Comparison of ENCODE assay signal across 31 cellular contexts in the genomic region with DNA sequence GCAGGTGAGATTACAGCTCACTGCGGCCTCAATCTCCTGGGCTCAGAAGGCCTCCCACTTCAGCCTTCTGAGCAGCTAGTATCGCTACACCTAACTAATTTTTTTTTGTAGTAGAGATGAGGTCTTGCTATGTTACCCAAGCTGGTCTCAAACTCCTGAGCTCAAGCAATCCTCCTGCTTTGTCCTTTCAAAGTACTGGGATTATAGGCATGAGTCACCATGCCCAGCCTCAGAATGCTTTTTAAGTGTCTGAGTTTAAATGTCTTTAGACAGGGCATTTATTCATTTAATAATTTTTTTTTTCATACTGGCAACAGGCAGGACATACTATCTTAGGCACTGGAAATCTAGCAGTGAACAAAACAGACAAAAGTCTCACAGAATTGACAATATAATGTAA. TPM values are rescaled to one million over a fixed set of nuclear protein-coding genes. Genes with fewer than 3 reads are reported as not detected.
DNase-seq lines count a peak whose midpoint lies in the region; ATAC-seq, FAIRE-seq and TF ChIP-seq lines count a peak whose summit lies in the region.
"Had no signal": no experiment of that assay in that cellular context is flagged by ENCODE, and none has a peak within 500 bp of the region (broad histone marks: within the 10 kb centered on the region; RNA-seq: fewer than 3 reads in every experiment).

No MANE protein-coding gene starts in this region.

- no peak overlapping the region for H3K4me3 ChIP-seq in smooth muscle cell
- H3K4me3 ChIP-seq in psoas muscle = no peak overlapping the region
- H3K4me3 ChIP-seq: PC-9, prostate gland, uterus had no signal

- no peak for ATAC-seq in activated T-helper 17 cell treated with anti-CD3 and anti-CD28 coated beads, Interleukin-2, amount 50 U/mL, for 72 hours (replicated peaks)
- no peak for ATAC-seq in psoas muscle
- ATAC-seq: activated naive CD8-positive, alpha-beta T cell treated with anti-CD3 and anti-CD28 coated beads, Interleukin-2, amount 50 U/mL, for 24 hours had no signal

- H4K20me1 ChIP-seq in smooth muscle cell (ENCODE audit: low read depth) = no peaks in the 10 kb centered on the region

- H3K36me3 Mint-ChIP-seq in HFFc6 (ENCODE audit: low read depth) = no peaks in the 10 kb centered on the region
- no peaks in the 10 kb centered on the region for H3K36me3 Mint-ChIP-seq in activated T-helper 17 cell treated with anti-CD3 and anti-CD28 coated beads, Interleukin-2, amount 50 U/mL, for 72 hours (ENCODE audit: low read depth)
- H3K36me3 Mint-ChIP-seq: immature natural killer cell, naive B cell had no signal

- peak overlapping the region; percentile 12 for H3K27ac ChIP-seq in smooth muscle cell (ENCODE audit: low read depth)
- H3K27ac ChIP-seq in psoas muscle = no peak overlapping the region
- H3K27ac ChIP-seq: PC-9, prostate gland, uterus had no signal

- H3K4me1 ChIP-seq in smooth muscle cell (ENCODE audit: low read depth) (no peaks in the 10 kb centered on the region), psoas muscle (peaks cover 8% of the 10 kb centered on the region)
- H3K4me1 ChIP-seq: prostate gland, uterus had no signal

- intact Hi-C loops in psoas muscle (cut with DNase I) = loop anchor here (10.0 kb wide), 2 partner anchors 374 to 464 kb away; partner anchors contain the start of gene MYBPC3 (in 1 of the 2)

- peaks cover 6% of the 10 kb centered on the region for H3K27me3 Mint-ChIP-seq in HFFc6 (ENCODE audit: insufficient read depth)
- peaks cover 7% of the 10 kb centered on the region for H3K27me3 Mint-ChIP-seq in activated T-helper 17 cell treated with anti-CD3 and anti-CD28 coated beads, Interleukin-2, amount 50 U/mL, for 72 hours
- H3K27me3 Mint-ChIP-seq: activated naive CD8-positive, alpha-beta T cell treated with anti-CD3 and anti-CD28 coated beads, Interleukin-2, amount 50 U/mL, for 24 hours; brain; stimulated activated naive CD8-positive, alpha-beta T cell treated with anti-CD3 and anti-CD28 coated beads, Interleukin-15, Interleukin-2, amounts not matched to agents 100 ng/mL and 50 ng/mL, for 24 hours had no signal

- H3K9ac ChIP-seq in smooth muscle cell (ENCODE audit: low read depth) = no peak overlapping the region

- H3K36me3 ChIP-seq in smooth muscle cell (ENCODE audit: low read depth) (no peaks in the 10 kb centered on the region), psoas muscle (ENCODE audit: insufficient read depth in 1 of 2, low read depth in 1 of 2) (peaks cover 0 to 75% of the 10 kb centered on the region in 2 donors)
- H3K36me3 ChIP-seq: prostate gland, uterus had no signal

- no peak overlapping the region for H3K27ac Mint-ChIP-seq in HFFc6
- H3K27ac Mint-ChIP-seq in activated T-helper 17 cell treated with anti-CD3 and anti-CD28 coated beads, Interleukin-2, amount 50 U/mL, for 72 hours = peak overlapping the region; percentile 6
- H3K27ac Mint-ChIP-seq: activated CD4-positive, alpha-beta T cell treated with anti-CD3 and anti-CD28 coated beads, Interleukin-2, amount 10 ng/mL, durations not matched to agents 7 days and 5 days; activated naive CD8-positive, alpha-beta T cell treated with anti-CD3 and anti-CD28 coated beads, Interleukin-2, amount 50 U/mL, for 24 hours; activated T-cell treated with anti-CD3 and anti-CD28 coated beads, Interleukin-2, amount 50 U/mL, for 24 hours; CD4-positive, alpha-beta T cell; immature natural killer cell; stimulated activated naive CD8-positive, alpha-beta T cell treated with anti-CD3 and anti-CD28 coated beads, Interleukin-15, Interleukin-2, amounts not matched to agents 100 ng/mL and 50 ng/mL, for 24 hours; WTC11 had no signal

- H3K4me3 Mint-ChIP-seq in HFFc6 = no peak overlapping the region
- H3K4me3 Mint-ChIP-seq in activated T-helper 17 cell treated with anti-CD3 and anti-CD28 coated beads, Interleukin-2, amount 50 U/mL, for 72 hours = no peak overlapping the region
- H3K4me3 Mint-ChIP-seq: activated CD4-positive, alpha-beta T cell treated with anti-CD3 and anti-CD28 coated beads, Interleukin-2, amount 10 ng/mL, durations not matched to agents 7 days and 5 days; activated naive CD8-positive, alpha-beta T cell treated with anti-CD3 and anti-CD28 coated beads, Interleukin-2, amount 50 U/mL, for 24 hours; activated T-cell treated with anti-CD3 and anti-CD28 coated beads, Interleukin-2, amount 50 U/mL, for 24 hours; brain; CD4-positive, alpha-beta T cell; immature natural killer cell; naive B cell; stimulated activated naive CD8-positive, alpha-beta T cell treated with anti-CD3 and anti-CD28 coated beads, Interleukin-15, Interleukin-2, amounts not matched to agents 100 ng/mL and 50 ng/mL, for 24 hours; WTC11 had no signal

- TF ChIP-seq CTCF in HFFc6 (IDR thresholded peaks at IDR 0.05) (no peak), smooth muscle cell (IDR thresholded peaks at IDR 0.05; ENCODE audit: borderline replicate concordance, insufficient read depth, poor library complexity, severe bottlenecking) (no peak), psoas muscle (IDR thresholded peaks at IDR 0.05) (no peak)

- no peak for FAIRE-seq in H54 (lab: Jason Lieb, UNC)

- H2AFZ ChIP-seq in smooth muscle cell (ENCODE audit: low read depth) = no peak overlapping the region
- H2AFZ ChIP-seq: PC-9 had no signal

- DNase-seq in HFFc6 = peak; percentile 25
- peak; percentile 16 for DNase-seq in fibroblast of peridontal ligament (ENCODE audit: extremely low read depth)
- DNase-seq in smooth muscle cell (lab: John Stamatoyannopoulos, UW; ENCODE audit: unreplicated experiment) = no peak
- no peak for DNase-seq in H54 (ENCODE audit: insufficient read length, low spot score)
- DNase-seq in stimulated activated CD4-positive, alpha-beta T cell treated with anti-CD3 and anti-CD28 coated beads, Interleukin-1b, Interleukin-23, amount 100 ng/mL, for 48 hours = no peak
- no peak for DNase-seq in psoas muscle
- DNase-seq: activated CD4-positive, alpha-beta T cell treated with anti-CD3 and anti-CD28 coated beads, Interleukin-2, amount 10 ng/mL, durations not matched to agents 7 days and 5 days; activated naive CD8-positive, alpha-beta T cell treated with anti-CD3 and anti-CD28 coated beads, Interleukin-2, amount 50 U/mL, for 24 hours; activated T-cell treated with anti-CD3 and anti-CD28 coated beads, Interleukin-2, amount 50 U/mL, for 24 hours; CD4-positive, alpha-beta T cell; DMS 273 treated with DMSO at 0.1 percent for 48 hours; effector CD8-positive, alpha-beta T cell; erythroblast; GF-D8; GOT3; hippocampal formation; immature natural killer cell; mesendoderm; MV-4-11; naive B cell; NCI-H1694; NCI-H510A treated with DMSO at 0.1 percent for 48 hours; PC-9; SHP77; T1000; uterus had no signal

- H3K9me3 ChIP-seq in smooth muscle cell (replicated peaks; ENCODE audit: low read depth) (no peaks in the 10 kb centered on the region), psoas muscle (no peaks in the 10 kb centered on the region)
- H3K9me3 ChIP-seq: prostate gland, uterus had no signal

- WGBS in smooth muscle cell (ENCODE audit: low lambda C conversion rate) = 76% methylated on average over 2 of the region's 2 CpGs
- 95 to 100% (median 98%) methylated on average over 2 of the region's 2 CpGs for WGBS in psoas muscle, 3 donors

- no peaks in the 10 kb centered on the region for H3K79me2 ChIP-seq in smooth muscle cell (ENCODE audit: low read depth)

- H3F3A ChIP-seq in smooth muscle cell (ENCODE audit: low read depth) = peaks cover 4% of the 10 kb centered on the region

- H3K9me3 Mint-ChIP-seq in HFFc6 = no peaks in the 10 kb centered on the region
- no peaks in the 10 kb centered on the region for H3K9me3 Mint-ChIP-seq in activated T-helper 17 cell treated with anti-CD3 and anti-CD28 coated beads, Interleukin-2, amount 50 U/mL, for 72 hours
- H3K9me3 Mint-ChIP-seq: activated CD4-positive, alpha-beta T cell treated with anti-CD3 and anti-CD28 coated beads, Interleukin-2, amount 10 ng/mL, durations not matched to agents 7 days and 5 days; activated naive CD8-positive, alpha-beta T cell treated with anti-CD3 and anti-CD28 coated beads, Interleukin-2, amount 50 U/mL, for 24 hours; activated T-cell treated with anti-CD3 and anti-CD28 coated beads, Interleukin-2, amount 50 U/mL, for 24 hours; brain; CD4-positive, alpha-beta T cell; immature natural killer cell; naive B cell; stimulated activated naive CD8-positive, alpha-beta T cell treated with anti-CD3 and anti-CD28 coated beads, Interleukin-15, Interleukin-2, amounts not matched to agents 100 ng/mL and 50 ng/mL, for 24 hours; WTC11 had no signal

- no peaks in the 10 kb centered on the region for H3K4me1 Mint-ChIP-seq in HFFc6 (ENCODE audit: low read depth)
- no peaks in the 10 kb centered on the region for H3K4me1 Mint-ChIP-seq in activated T-helper 17 cell treated with anti-CD3 and anti-CD28 coated beads, Interleukin-2, amount 50 U/mL, for 72 hours
- H3K4me1 Mint-ChIP-seq: activated naive CD8-positive, alpha-beta T cell treated with anti-CD3 and anti-CD28 coated beads, Interleukin-2, amount 50 U/mL, for 24 hours; immature natural killer cell; WTC11 had no signal

- H3K27me3 ChIP-seq in smooth muscle cell (ENCODE audit: low read depth) (no peaks in the 10 kb centered on the region), psoas muscle (ENCODE audit: insufficient read depth in 3 of 3, low read length in 2 of 3) (no peaks in the 10 kb centered on the region)
- H3K27me3 ChIP-seq: uterus had no signal

- H3K4me2 ChIP-seq in smooth muscle cell = no peak overlapping the region
- H3K4me2 ChIP-seq: PC-9 had no signal

- no peak for TF ChIP-seq POLR2A in H54 (IDR thresholded peaks at IDR 0.05; ENCODE audit: low read depth, low read length)

RNA-seq across cellular contexts. Expression of gene LRP4, which starts 27.7 kb away (rescaled TPM):
- total RNA-seq in HFFc6 (2021; fragmentation: NEBNext Ultra II Directional; extraction: Animal tissue kit (Norgen Biotek cat#: 25700)) = 1 to 10 TPM; 1.4 to 2.1 (median 1.8) TPM
- under 1 TPM; 0.08 to 0.11 TPM for total RNA-seq in activated T-helper 17 cell treated with anti-CD3 and anti-CD28 coated beads, Interleukin-2, amount 50 U/mL, for 72 hours
- total RNA-seq in smooth muscle cell (13.6 and 14.8 TPM in 2 replicates), psoas muscle (10 to 100 TPM; 14.5 to 32.3 (median 24.7) TPM)
- polyA plus RNA-seq in smooth muscle cell (7.1 and 10.4 TPM in 2 replicates), psoas muscle (1 to 10 TPM; 5.4 to 8.0 (median 5.6) TPM)
- total RNA-seq: CD4-positive, alpha-beta T cell had no signal
- polyA plus RNA-seq: immature natural killer cell had no signal

RNA-seq across cellular contexts. Expression of gene CKAP5, which starts 44.6 kb away (rescaled TPM):
- total RNA-seq in HFFc6 (2021; fragmentation: NEBNext Ultra II Directional; extraction: Animal tissue kit (Norgen Biotek cat#: 25700)) = 100 to 1,000 TPM in 5 of 6 experiments, 10 to 100 TPM in 1; 87.8 to 125 (median 116) TPM
- 100 to 1,000 TPM; 104 to 140 TPM for total RNA-seq in activated T-helper 17 cell treated with anti-CD3 and anti-CD28 coated beads, Interleukin-2, amount 50 U/mL, for 72 hours
- 57.0 and 63.5 TPM in 2 replicates for total RNA-seq in smooth muscle cell
- polyA plus RNA-seq in smooth muscle cell = 24.5 and 30.7 TPM in 2 replicates
- 100 to 1,000 TPM in 3 of 4 donors, 10 to 100 TPM in 1; 86.4 to 160 (median 119) TPM for total RNA-seq in psoas muscle
- 10 to 100 TPM; 21.0 to 43.5 (median 23.0) TPM for polyA plus RNA-seq in psoas muscle

RNA-seq across cellular contexts. Expression of gene CSTPP1, which starts 45.9 kb away (rescaled TPM):
- total RNA-seq in HFFc6 (2021; fragmentation: NEBNext Ultra II Directional; extraction: Animal tissue kit (Norgen Biotek cat#: 25700)) = 10 to 100 TPM; 19.4 to 29.2 (median 27.1) TPM
- total RNA-seq in activated T-helper 17 cell treated with anti-CD3 and anti-CD28 coated beads, Interleukin-2, amount 50 U/mL, for 72 hours = 10 to 100 TPM; 15.2 to 19.4 TPM
- total RNA-seq in smooth muscle cell (26.4 and 37.4 TPM in 2 replicates), psoas muscle (1 to 10 TPM; 6.1 to 10.0 (median 7.7) TPM)
- polyA plus RNA-seq in smooth muscle cell (44.8 and 45.9 TPM in 2 replicates), psoas muscle (1 to 10 TPM; 5.1 to 8.2 (median 6.6) TPM)

Comparison
In these comparisons a context has a peak if more than half of its experiments do, and no peak if none do; other contexts are left out.
1. DNase-seq: peak in HFFc6 (single experiment) and fibroblast of peridontal ligament (single experiment); none in smooth muscle cell (single experiment), H54 (single experiment), stimulated activated CD4-positive, alpha-beta T cell treated with anti-CD3 and anti-CD28 coated beads, Interleukin-1b, Interleukin-23, amount 100 ng/mL, for 48 hours (single experiment) and psoas muscle (0 of 2).